Comparison of ENCODE assay signal across 16 cellular contexts in the genomic region with DNA sequence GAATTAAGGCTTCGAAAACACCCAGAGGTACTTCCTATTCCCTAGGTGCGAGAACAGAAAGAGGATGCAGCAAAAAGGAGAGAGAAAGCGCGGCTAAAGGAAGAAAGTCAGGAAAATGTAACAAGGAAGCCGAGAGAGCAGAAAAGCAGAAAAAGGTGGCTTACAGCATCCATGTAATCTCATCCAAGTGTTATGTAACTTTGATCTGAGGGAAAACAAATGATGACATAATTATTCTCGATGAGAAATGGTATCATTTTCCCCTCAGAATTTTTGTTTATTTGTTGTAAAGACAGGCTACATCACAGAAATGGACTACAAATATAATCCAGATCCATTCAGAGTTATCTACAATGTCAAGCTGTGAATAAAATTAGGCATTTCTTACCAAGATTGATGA.
A peak's percentile ranks its signal among the peaks of the same experiment; 100 is the strongest.
DNase-seq lines count a peak whose midpoint lies in the region; TF ChIP-seq lines count a peak whose summit lies in the region.
"Had no signal": no experiment of that assay in that cellular context is flagged by ENCODE, and none has a peak within 500 bp of the region (broad histone marks: within the 10 kb centered on the region; RNA-seq: fewer than 3 reads in every experiment).

No MANE protein-coding gene starts in this region.

- H3K9me3 Mint-ChIP-seq in CD14-positive monocyte = peaks cover 0 to 2% (median 0%) of the 10 kb centered on the region in 7 donors
- H3K9me3 Mint-ChIP-seq: CD8-positive, alpha-beta T cell; GM23338 had no signal

- H3K36me3 ChIP-seq in neutrophil (no peaks in the 10 kb centered on the region), left ventricle myocardium inferior (no peaks in the 10 kb centered on the region)

- H3K4me3 Mint-ChIP-seq in CD14-positive monocyte = peak overlapping the region; percentile 45 to 69
- H3K4me3 Mint-ChIP-seq: B cell; CD8-positive, alpha-beta T cell; GM23338 had no signal

- peaks cover 35 to 38% of the 10 kb centered on the region in 2 experiments for H3K4me1 ChIP-seq in neutrophil (ENCODE audit: control insufficient read depth in 1 of 2, insufficient read depth in 1 of 2, low read depth in 1 of 2, low read length in 1 of 2)
- peaks cover 24% of the 10 kb centered on the region for H3K4me1 ChIP-seq in left ventricle myocardium inferior

- H3K27me3 ChIP-seq in neutrophil (no peaks in the 10 kb centered on the region), left ventricle myocardium inferior (ENCODE audit: low read depth) (no peaks in the 10 kb centered on the region)

- peak overlapping the region; percentile 30 to 34 for H3K4me3 ChIP-seq in neutrophil (ENCODE audit: low read depth in 1 of 2, low read length in 1 of 2)
- no peak overlapping the region for H3K4me3 ChIP-seq in left ventricle myocardium inferior
- H3K4me3 ChIP-seq: GM23338 had no signal

- no peak for DNase-seq in CD14-positive monocyte (ENCODE audit: low spot score)
- DNase-seq in left ventricle myocardium inferior = no peak
- no peak for DNase-seq in NOMO-1 treated with dmso at 0.1 percent for 144 hours (lab: John Stamatoyannopoulos, UW; ENCODE audit: unreplicated experiment)
- DNase-seq in NCI-H1105 (lab: John Stamatoyannopoulos, UW) = no peak
- DNase-seq in NCI-H128 (lab: John Stamatoyannopoulos, UW; ENCODE audit: unreplicated experiment) = no peak
- DNase-seq: CD8-positive, alpha-beta T cell; COR-L47; DND-41; GDM1; H7 had no signal

- H3K27ac ChIP-seq in angular gyrus (ENCODE audit: low read depth, low read length) (peak overlapping the region; percentile 52), cingulate gyrus (ENCODE audit: low read depth, low read length) (peak overlapping the region; percentile 44), neutrophil (peak overlapping the region; percentile 71), left ventricle myocardium inferior (replicated peaks) (no peak overlapping the region)
- H3K27ac ChIP-seq: C4-2B had no signal

- peak overlapping the region; percentile 72 to 82 (median 80) for H3K27ac Mint-ChIP-seq in CD14-positive monocyte
- H3K27ac Mint-ChIP-seq: B cell; CD8-positive, alpha-beta T cell; GM23338 had no signal

- TF ChIP-seq CTCF in CD14-positive monocyte (IDR thresholded peaks at IDR 0.05) (no peak), neutrophil (IDR thresholded peaks at IDR 0.05) (no peak), left ventricle myocardium inferior (IDR thresholded peaks at IDR 0.05; ENCODE audit: borderline replicate concordance) (no peak)

- H3K27me3 Mint-ChIP-seq in CD14-positive monocyte (ENCODE audit: low read depth in 3 of 3) = no peaks in the 10 kb centered on the region
- H3K27me3 Mint-ChIP-seq: B cell had no signal

- H3K9me3 ChIP-seq in neutrophil = no peaks in the 10 kb centered on the region
- no peaks in the 10 kb centered on the region for H3K9me3 ChIP-seq in left ventricle myocardium inferior (replicated peaks)

- intact Hi-C loops in CD14-positive monocyte (cut with micrococcal nuclease) = no loop called here
- intact Hi-C loops in left ventricle myocardium inferior (cut with micrococcal nuclease) = no loop called here

- H3K36me3 Mint-ChIP-seq in CD14-positive monocyte = peaks cover 27 to 33% of the 10 kb centered on the region in 2 donors

- H3K4me1 Mint-ChIP-seq in CD14-positive monocyte = peaks cover 49% of the 10 kb centered on the region
- H3K4me1 Mint-ChIP-seq: GM23338 had no signal
